14 cellular contexts compared by ENCODE assay signal in the genomic region with DNA sequence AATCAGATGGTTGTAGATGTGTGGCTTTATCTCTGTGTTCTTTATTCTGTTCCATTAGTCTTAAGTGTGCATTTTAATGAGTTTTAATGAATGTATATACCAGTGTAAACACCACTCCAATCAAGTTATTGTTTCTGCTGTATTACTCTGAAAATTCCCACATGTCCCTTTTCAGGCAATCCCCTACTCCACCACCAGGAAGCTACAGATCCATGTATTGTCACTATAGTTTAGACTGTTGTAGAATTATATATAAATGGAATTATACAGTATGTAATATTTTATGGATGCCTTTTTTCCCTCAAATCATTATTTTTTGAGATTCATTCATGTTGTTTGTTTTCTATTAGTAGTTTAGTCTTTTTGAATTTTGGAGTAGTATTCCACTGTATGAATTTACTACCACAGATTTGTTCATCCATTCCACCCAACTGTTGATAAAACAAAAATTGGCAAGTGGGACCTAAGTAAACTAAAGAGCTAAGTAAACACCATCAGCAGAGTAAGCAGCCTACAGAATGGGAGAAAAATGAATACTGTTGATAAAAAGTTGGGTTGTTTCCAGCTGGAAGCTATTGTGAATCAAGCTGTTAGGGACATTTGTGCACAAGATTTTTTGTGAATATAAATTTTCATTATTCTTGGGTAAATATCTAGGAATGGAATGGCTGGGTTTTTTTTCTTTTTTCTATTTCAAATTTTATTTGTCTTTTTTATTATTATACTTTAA.
DNase-seq lines count a peak whose midpoint lies in the region; ATAC-seq, FAIRE-seq and TF ChIP-seq lines count a peak whose summit lies in the region.
"Had no signal": no experiment of that assay in that cellular context is flagged by ENCODE, and none has a peak within 500 bp of the region (broad histone marks: within the 10 kb centered on the region; RNA-seq: fewer than 3 reads in every experiment).

No MANE protein-coding gene starts in this region.

- CTCF ChIA-PET in A549 (lab: Yijun Ruan, JAX): interaction anchor here (0.8 to 0.9 kb wide), 2 partner anchors 63 to 332 kb away, joined by 3 to 4 read pairs; no protein-coding TSS in a partner anchor
- CTCF ChIA-PET in GM10248 (lab: Yijun Ruan, JAX): interaction anchor here (0.9 to 1.8 kb wide), 5 partner anchors 11 to 144 kb away, joined by 3 to 5 read pairs (median 3); no protein-coding TSS in a partner anchor
- CTCF ChIA-PET in OCI-LY7 (lab: Charles Lee; ENCODE audit: unreplicated experiment): no interaction called here

- no peak for TF ChIP-seq CTCF in A549 (IDR thresholded peaks at IDR 0.05)
- peak; percentile 9 for TF ChIP-seq CTCF in HFF-Myc (IDR thresholded peaks at IDR 0.05; ENCODE audit: low read depth, low read length, missing control alignments)
- TF ChIP-seq CTCF in epithelial cell of proximal tubule (conservative IDR thresholded peaks at IDR 0.05; ENCODE audit: low read depth, low read length): peak; percentile 18
- TF ChIP-seq CTCF in GM10248 (IDR thresholded peaks at IDR 0.05; ENCODE audit: control extremely low read depth, extremely low read depth, low read depth, missing control alignments): no peak
- no peak for TF ChIP-seq CTCF in OCI-LY7 (conservative IDR thresholded peaks at IDR 0.05; ENCODE audit: low read length)

- POLR2A ChIA-PET in A549 (lab: Yijun Ruan, JAX): no interaction called here
- POLR2A ChIA-PET in GM10248 (lab: Yijun Ruan, JAX): no interaction called here
- POLR2A ChIA-PET in OCI-LY7 (lab: Charles Lee): no interaction called here

- H3K79me2 ChIP-seq in OCI-LY7 (ENCODE audit: insufficient read depth, low read depth, low read length): no peaks in the 10 kb centered on the region

- TF ChIP-seq EP300 in A549 (IDR thresholded peaks at IDR 0.05): no peak

- peak in 1 of 2 experiments; percentile 6 for DNase-seq in A549 (ENCODE audit: low read depth in 1 of 2, low spot score in 1 of 2)
- no peak for DNase-seq in HFF-Myc (ENCODE audit: extremely low read depth, low read depth)
- peak; percentile 84 for DNase-seq in NCI-H69 (lab: John Stamatoyannopoulos, UW)
- no peak for DNase-seq in epithelial cell of proximal tubule (ENCODE audit: low read depth)
- DNase-seq in NCI-H2107 treated with DMSO at 0.1 percent for 48 hours (lab: John Stamatoyannopoulos, UW; ENCODE audit: unreplicated experiment): no peak
- DNase-seq in GM10248 (ENCODE audit: extremely low spot score): no peak
- DNase-seq in OCI-LY7 (ENCODE audit: low spot score): no peak
- DNase-seq in immature natural killer cell: no peak
- DNase-seq: ACHN; activated CD4-positive, alpha-beta T cell treated with anti-CD3 and anti-CD28 coated beads, Interleukin-2, amount 50 U/mL, for 48 hours; amygdala; foreskin fibroblast; NK-92 treated with Interleukin-12 subunit alpha and Interleukin-12 subunit beta, amount 100 ng/mL, for 24 hours had no signal

- H3K9me2 ChIP-seq in OCI-LY7 (ENCODE audit: insufficient read depth, low read length): no peaks in the 10 kb centered on the region

- no peak overlapping the region for H3K4me2 ChIP-seq in A549
- H3K4me2 ChIP-seq in OCI-LY7 (ENCODE audit: low read length): no peak overlapping the region

- TF ChIP-seq RAD21 in A549 (conservative IDR thresholded peaks at IDR 0.05 in 1 of 2, IDR thresholded peaks at IDR 0.05 in 1 of 2): no peak

- no peak overlapping the region for H3K4me3 ChIP-seq in A549
- no peak overlapping the region for H3K4me3 ChIP-seq in HFF-Myc (replicated peaks; ENCODE audit: low read depth, low read length)
- H3K4me3 ChIP-seq in epithelial cell of proximal tubule (ENCODE audit: low read depth, low read length): no peak overlapping the region
- no peak overlapping the region for H3K4me3 ChIP-seq in OCI-LY7 (ENCODE audit: low read depth, low read length, poor library complexity, severe bottlenecking)

- TF ChIP-seq POLR2A in A549 (IDR thresholded peaks at IDR 0.05; ENCODE audit: low read length): no peak

- no peaks in the 10 kb centered on the region for H3K36me3 ChIP-seq in OCI-LY7 (ENCODE audit: insufficient read depth, low read length)

- intact Hi-C loops in OCI-LY7 (cut with micrococcal nuclease; ENCODE audit: unreplicated experiment): no loop called here

- peak; percentile 32 for FAIRE-seq in A549 (lab: Jason Lieb, UNC)

- H2AFZ ChIP-seq in OCI-LY7 (ENCODE audit: low read length): no peak overlapping the region

- no peak overlapping the region for H3K27ac Mint-ChIP-seq in immature natural killer cell
- H3K27ac Mint-ChIP-seq: stimulated activated naive CD8-positive, alpha-beta T cell treated with anti-CD3 and anti-CD28 coated beads, Interleukin-15, Interleukin-2, amounts not matched to agents 100 ng/mL and 50 ng/mL, for 24 hours had no signal

- H4K20me1 ChIP-seq in OCI-LY7 (ENCODE audit: insufficient read depth, low read length): no peaks in the 10 kb centered on the region

- H3K4me3 Mint-ChIP-seq in immature natural killer cell: no peak overlapping the region
- H3K4me3 Mint-ChIP-seq: stimulated activated naive CD8-positive, alpha-beta T cell treated with anti-CD3 and anti-CD28 coated beads, Interleukin-15, Interleukin-2, amounts not matched to agents 100 ng/mL and 50 ng/mL, for 24 hours had no signal

- H3K9me3 Mint-ChIP-seq in immature natural killer cell: peaks cover 0 to 4% (median 2%) of the 10 kb centered on the region in 6 donors

- H3K4me1 ChIP-seq in A549: peaks cover 8% of the 10 kb centered on the region; the same call in 2 of the 3 replicates
- no peaks in the 10 kb centered on the region for H3K4me1 ChIP-seq in OCI-LY7 (ENCODE audit: insufficient read depth, low read length, poor library complexity, severe bottlenecking)

- ATAC-seq in A549: peak; percentile 50 to 63; a peak in 2 of 6 replicates

- no TSS peak for BruUV-seq in OCI-LY7 (replicated peaks; lab: Mats Ljungman, UMichigan)

- no peaks in the 10 kb centered on the region for H3K4me1 Mint-ChIP-seq in immature natural killer cell

- H3K9me3 ChIP-seq in A549: no peaks in the 10 kb centered on the region
- no peaks in the 10 kb centered on the region for H3K9me3 ChIP-seq in OCI-LY7 (ENCODE audit: low read length)

- H3K27ac ChIP-seq in A549 (no peak overlapping the region), OCI-LY7 (ENCODE audit: low read depth, low read length, poor library complexity, severe bottlenecking) (no peak overlapping the region)

- peaks cover 0 to 14% (median 0%) of the 10 kb centered on the region in 3 donors for H3K36me3 Mint-ChIP-seq in immature natural killer cell

- peaks cover 0 to 1% (median 0%) of the 10 kb centered on the region in 3 donors for H3K27me3 Mint-ChIP-seq in immature natural killer cell (ENCODE audit: low read depth in 3 of 3)
- H3K27me3 Mint-ChIP-seq: stimulated activated naive CD8-positive, alpha-beta T cell treated with anti-CD3 and anti-CD28 coated beads, Interleukin-15, Interleukin-2, amounts not matched to agents 100 ng/mL and 50 ng/mL, for 24 hours had no signal

TF ChIP-seq in A549, 52 proteins besides CTCF, POLR2A, EP300 and RAD21 (continues in another document):
- TF ChIP-seq TFCP2L1 (CRISPR knock-in tag; IDR thresholded peaks at IDR 0.05) (no peak), ZC3H11A (IDR thresholded peaks at IDR 0.05) (no peak), MAFK (IDR thresholded peaks at IDR 0.05; ENCODE audit: partially characterized antibody) (no peak), CBX8 (IDR thresholded peaks at IDR 0.05) (no peak), RNF2 (IDR thresholded peaks at IDR 0.05; ENCODE audit: borderline replicate concordance, low read depth) (no peak), CBX2 (IDR thresholded peaks at IDR 0.05; ENCODE audit: borderline replicate concordance, low read depth) (no peak), ZNF302 (CRISPR knock-in tag; IDR thresholded peaks at IDR 0.05) (no peak), RFX5 (IDR thresholded peaks at IDR 0.05) (no peak), MYC (IDR thresholded peaks at IDR 0.05; ENCODE audit: borderline replicate concordance, low read length) (no peak), SREBF2 (IDR thresholded peaks at IDR 0.05) (no peak), HOXB5 (CRISPR knock-in tag; IDR thresholded peaks at IDR 0.05) (no peak), SMC3 (IDR thresholded peaks at IDR 0.05) (no peak)
- TF ChIP-seq, protein P1, sequence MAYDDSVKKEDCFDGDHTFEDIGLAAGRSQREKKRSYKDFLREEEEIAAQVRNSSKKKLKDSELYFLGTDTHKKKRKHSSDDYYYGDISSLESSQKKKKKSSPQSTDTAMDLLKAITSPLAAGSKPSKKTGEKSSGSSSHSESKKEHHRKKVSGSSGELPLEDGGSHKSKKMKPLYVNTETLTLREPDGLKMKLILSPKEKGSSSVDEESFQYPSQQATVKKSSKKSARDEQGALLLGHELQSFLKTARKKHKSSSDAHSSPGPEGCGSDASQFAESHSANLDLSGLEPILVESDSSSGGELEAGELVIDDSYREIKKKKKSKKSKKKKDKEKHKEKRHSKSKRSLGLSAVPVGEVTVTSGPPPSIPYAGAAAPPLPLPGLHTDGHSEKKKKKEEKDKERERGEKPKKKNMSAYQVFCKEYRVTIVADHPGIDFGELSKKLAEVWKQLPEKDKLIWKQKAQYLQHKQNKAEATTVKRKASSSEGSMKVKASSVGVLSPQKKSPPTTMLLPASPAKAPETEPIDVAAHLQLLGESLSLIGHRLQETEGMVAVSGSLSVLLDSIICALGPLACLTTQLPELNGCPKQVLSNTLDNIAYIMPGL (CRISPR knock-in tag; IDR thresholded peaks at IDR 0.05; ENCODE audit: borderline replicate concordance): no peak
- TF ChIP-seq, protein P2, sequence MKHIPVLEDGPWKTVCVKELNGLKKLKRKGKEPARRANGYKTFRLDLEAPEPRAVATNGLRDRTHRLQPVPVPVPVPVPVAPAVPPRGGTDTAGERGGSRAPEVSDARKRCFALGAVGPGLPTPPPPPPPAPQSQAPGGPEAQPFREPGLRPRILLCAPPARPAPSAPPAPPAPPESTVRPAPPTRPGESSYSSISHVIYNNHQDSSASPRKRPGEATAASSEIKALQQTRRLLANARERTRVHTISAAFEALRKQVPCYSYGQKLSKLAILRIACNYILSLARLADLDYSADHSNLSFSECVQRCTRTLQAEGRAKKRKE (CRISPR knock-in tag; IDR thresholded peaks at IDR 0.05; ENCODE audit: low read depth): no peak
- TF ChIP-seq, protein P3, sequence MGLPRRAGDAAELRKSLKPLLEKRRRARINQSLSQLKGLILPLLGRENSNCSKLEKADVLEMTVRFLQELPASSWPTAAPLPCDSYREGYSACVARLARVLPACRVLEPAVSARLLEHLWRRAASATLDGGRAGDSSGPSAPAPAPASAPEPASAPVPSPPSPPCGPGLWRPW (IDR thresholded peaks at IDR 0.05): no peak
- TF ChIP-seq, protein P4, sequence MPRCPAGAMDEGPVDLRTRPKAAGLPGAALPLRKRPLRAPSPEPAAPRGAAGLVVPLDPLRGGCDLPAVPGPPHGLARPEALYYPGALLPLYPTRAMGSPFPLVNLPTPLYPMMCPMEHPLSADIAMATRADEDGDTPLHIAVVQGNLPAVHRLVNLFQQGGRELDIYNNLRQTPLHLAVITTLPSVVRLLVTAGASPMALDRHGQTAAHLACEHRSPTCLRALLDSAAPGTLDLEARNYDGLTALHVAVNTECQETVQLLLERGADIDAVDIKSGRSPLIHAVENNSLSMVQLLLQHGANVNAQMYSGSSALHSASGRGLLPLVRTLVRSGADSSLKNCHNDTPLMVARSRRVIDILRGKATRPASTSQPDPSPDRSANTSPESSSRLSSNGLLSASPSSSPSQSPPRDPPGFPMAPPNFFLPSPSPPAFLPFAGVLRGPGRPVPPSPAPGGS (IDR thresholded peaks at IDR 0.05): no peak

Comparison
In these comparisons a context has a peak if more than half of its experiments do, and no peak if none do; other contexts are left out.
1. CTCF ChIP-seq: peak in HFF-Myc (single experiment) and epithelial cell of proximal tubule (single experiment); none in A549 (single experiment), GM10248 (single experiment) and OCI-LY7 (single experiment).